Comparison of ENCODE assay signal across 8 cellular contexts in the genomic region with DNA sequence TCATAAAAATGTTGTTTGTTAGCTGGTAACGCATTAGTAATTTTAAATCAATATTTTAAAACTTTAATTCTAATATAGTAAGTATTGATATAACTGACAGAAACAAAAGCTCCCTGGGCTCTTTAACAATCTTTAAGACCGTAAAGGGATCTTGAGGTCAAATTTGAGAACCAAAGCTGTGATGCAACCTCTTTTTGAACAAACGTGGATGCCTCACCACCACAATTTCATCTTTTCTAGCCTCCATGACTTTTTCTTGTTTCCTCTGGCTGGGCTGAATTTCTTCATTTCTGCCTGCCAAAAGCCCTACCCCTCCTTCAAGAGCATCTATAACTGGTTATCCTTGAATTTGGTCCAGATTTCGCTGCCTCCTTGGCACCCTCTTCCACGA. TPM values are rescaled to one million over a fixed set of nuclear protein-coding genes. Genes with fewer than 3 reads are reported as not detected.
A peak's percentile ranks its signal among the peaks of the same experiment; 100 is the strongest.
DNase-seq lines count a peak whose midpoint lies in the region; ATAC-seq and TF ChIP-seq lines count a peak whose summit lies in the region.

No MANE protein-coding gene starts in this region.

- POLR2A ChIA-PET in RWPE1 (lab: Yijun Ruan, JAX; ENCODE audit: low non-redundant PET), result no interaction called here

- no peak for TF ChIP-seq CTCF in RWPE1 (conservative IDR thresholded peaks at IDR 0.05; ENCODE audit: low read depth)
- TF ChIP-seq CTCF in epithelial cell of esophagus (IDR thresholded peaks at IDR 0.05; ENCODE audit: insufficient read depth, low read depth, low read length, missing control alignments), result no peak
- TF ChIP-seq CTCF in progenitor cell of endocrine pancreas (IDR thresholded peaks at IDR 0.05; ENCODE audit: unreplicated experiment), result no peak

- peak overlapping the region; percentile 57; the same call in 1 of the 2 replicates for H3K9ac ChIP-seq in ES-I3 (ENCODE audit: low read depth, low read length)

- peaks cover 36% of the 10 kb centered on the region for H3K36me3 Mint-ChIP-seq in progenitor cell of endocrine pancreas (ENCODE audit: insufficient read depth)

- no peak overlapping the region for H3K27ac Mint-ChIP-seq in progenitor cell of endocrine pancreas

- H3K27ac ChIP-seq in RWPE1, result peak overlapping the region; percentile 90

- H3K4me1 ChIP-seq in ES-I3 (ENCODE audit: insufficient read depth, low read length), result no peaks in the 10 kb centered on the region

- peaks cover 9% of the 10 kb centered on the region for H3K27me3 Mint-ChIP-seq in progenitor cell of endocrine pancreas

- CTCF ChIA-PET in RWPE1 (lab: Yijun Ruan, JAX), result interaction anchor here (0.6 kb wide), 1 partner anchor 238 kb away, joined by 4 read pairs; no protein-coding TSS in a partner anchor

- no peaks in the 10 kb centered on the region for H3K4me1 Mint-ChIP-seq in progenitor cell of endocrine pancreas (ENCODE audit: low read depth)

- peaks cover 6% of the 10 kb centered on the region for H3K9me3 Mint-ChIP-seq in progenitor cell of endocrine pancreas (ENCODE audit: low read depth)

- no peak for ATAC-seq in HG03175 (IDR thresholded peaks at IDR 0.05; ENCODE audit: unreplicated experiment)
- ATAC-seq in activated CD4-positive, CD25-positive, alpha-beta regulatory T cell treated with anti-CD3 and anti-CD28 coated beads, Interleukin-2, amount 50 U/mL, for 24 hours, result no peak

- peak overlapping the region; percentile 62 for H3K4me3 ChIP-seq in epithelial cell of esophagus (ENCODE audit: low read length)

- no peak for TF ChIP-seq POLR2A in erythroblast (IDR thresholded peaks at IDR 0.05; ENCODE audit: low read length)

- peaks cover 15% of the 10 kb centered on the region; the same call in 1 of the 2 replicates for H3K9me3 ChIP-seq in ES-I3 (ENCODE audit: control insufficient read depth, insufficient read depth, low read length)

- peak overlapping the region; percentile 78 for H3K4me3 Mint-ChIP-seq in progenitor cell of endocrine pancreas (ENCODE audit: low read depth)

- H3K36me3 ChIP-seq in ES-I3 (ENCODE audit: insufficient read depth, low read length), result no peaks in the 10 kb centered on the region; the same call in 1 of the 2 replicates

- DNase-seq in RWPE1 (ENCODE audit: low spot score) (no peak), epithelial cell of esophagus (ENCODE audit: low read depth) (no peak), progenitor cell of endocrine pancreas (ENCODE audit: low spot score, unreplicated experiment) (no peak), erythroblast (lab: John Stamatoyannopoulos, UW) (no peak), SHP77 (lab: John Stamatoyannopoulos, UW) (no peak)

RNA-seq across cellular contexts. Expression of a gene that starts 0.6 kb away (rescaled TPM):
- total RNA-seq in progenitor cell of endocrine pancreas, result 27.7 and 33.4 TPM in 2 replicates
